ENCODE assay signal across 8 cellular contexts in the genomic region with DNA sequence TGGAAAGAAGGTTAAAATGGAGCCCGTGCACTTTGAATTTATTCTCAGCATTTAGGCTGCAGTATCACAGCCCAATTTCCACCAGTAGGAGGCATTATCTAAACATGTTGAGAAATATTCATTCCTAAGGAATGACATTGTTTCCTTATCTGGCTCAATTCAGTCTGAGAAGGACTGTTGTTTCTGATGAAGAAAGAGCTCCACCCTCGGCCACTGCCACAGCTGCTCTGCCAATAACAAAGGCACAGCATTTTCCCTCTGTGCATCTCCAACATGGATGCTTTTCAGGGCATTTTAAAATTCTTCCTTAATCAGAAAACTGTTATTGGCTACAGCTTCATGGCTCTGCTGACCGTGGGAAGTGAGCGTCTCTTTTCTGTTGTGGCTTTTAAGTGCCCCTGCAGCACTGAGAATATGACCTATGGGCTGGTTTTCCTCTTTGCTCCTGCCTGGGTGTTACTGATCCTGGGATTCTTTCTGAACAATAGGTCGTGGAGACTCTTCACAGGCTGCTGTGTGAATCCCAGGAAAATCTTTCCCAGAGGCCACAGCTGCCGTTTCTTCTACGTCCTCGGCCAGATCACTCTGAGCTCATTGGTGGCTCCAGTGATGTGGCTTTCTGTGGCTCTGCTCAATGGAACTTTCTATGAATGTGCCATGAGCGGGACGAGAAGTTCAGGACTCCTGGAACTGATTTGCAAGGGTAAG. TPM values are rescaled to one million over a fixed set of nuclear protein-coding genes. Genes with fewer than 3 reads are reported as not detected.
DNase-seq lines count a peak whose midpoint lies in the region; ATAC-seq and TF ChIP-seq lines count a peak whose summit lies in the region.

A gene with protein sequence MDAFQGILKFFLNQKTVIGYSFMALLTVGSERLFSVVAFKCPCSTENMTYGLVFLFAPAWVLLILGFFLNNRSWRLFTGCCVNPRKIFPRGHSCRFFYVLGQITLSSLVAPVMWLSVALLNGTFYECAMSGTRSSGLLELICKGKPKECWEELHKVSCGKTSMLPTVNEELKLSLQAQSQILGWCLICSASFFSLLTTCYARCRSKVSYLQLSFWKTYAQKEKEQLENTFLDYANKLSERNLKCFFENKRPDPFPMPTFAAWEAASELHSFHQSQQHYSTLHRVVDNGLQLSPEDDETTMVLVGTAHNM (plus strand): TSS at position 216 of the 708 bp plus-strand sequence. CDS start 58 bp downstream, at position 274.

- H3K79me2 ChIP-seq in OCI-LY1 (ENCODE audit: insufficient read depth, low read length): no peaks in the 10 kb centered on the region

- no peaks in the 10 kb centered on the region for H3K4me1 Mint-ChIP-seq in activated CD8-positive, alpha-beta T cell treated with anti-CD3 and anti-CD28 coated beads for 36 hours (ENCODE audit: low read depth)
- H3K4me1 Mint-ChIP-seq in activated T-helper 17 cell treated with anti-CD3 and anti-CD28 coated beads, Interleukin-2, amount 50 U/mL, for 72 hours: no peaks in the 10 kb centered on the region

- H3K27me3 Mint-ChIP-seq in activated CD8-positive, alpha-beta T cell treated with anti-CD3 and anti-CD28 coated beads for 36 hours: peaks cover 2% of the 10 kb centered on the region
- no peaks in the 10 kb centered on the region for H3K27me3 Mint-ChIP-seq in activated T-helper 17 cell treated with anti-CD3 and anti-CD28 coated beads, Interleukin-2, amount 50 U/mL, for 72 hours

- H3K36me3 ChIP-seq in OCI-LY1 (ENCODE audit: insufficient read depth, low read length): no peaks in the 10 kb centered on the region
- H3K36me3 ChIP-seq in mucosa of stomach (ENCODE audit: control insufficient read depth, insufficient read depth, low read length): no peaks in the 10 kb centered on the region

- intact Hi-C loops in activated CD8-positive, alpha-beta T cell treated with anti-CD3 and anti-CD28 coated beads for 36 hours (cut with micrococcal nuclease): no loop called here

- H3K36me3 Mint-ChIP-seq in activated CD8-positive, alpha-beta T cell treated with anti-CD3 and anti-CD28 coated beads for 36 hours (ENCODE audit: low read depth): no peaks in the 10 kb centered on the region
- H3K36me3 Mint-ChIP-seq in activated T-helper 17 cell treated with anti-CD3 and anti-CD28 coated beads, Interleukin-2, amount 50 U/mL, for 72 hours (ENCODE audit: low read depth): no peaks in the 10 kb centered on the region

- H3F3A ChIP-seq in OCI-LY1 (ENCODE audit: insufficient read depth, low read length): no peaks in the 10 kb centered on the region

- CTCF ChIA-PET in activated CD8-positive, alpha-beta T cell treated with anti-CD3 and anti-CD28 coated beads for 36 hours (lab: Charles Lee): interaction anchor here (1.0 to 1.8 kb wide), 4 partner anchors 15 to 30 kb away, joined by 3 to 6 read pairs (median 4); no protein-coding TSS in a partner anchor

- H3K4me3 Mint-ChIP-seq in activated CD8-positive, alpha-beta T cell treated with anti-CD3 and anti-CD28 coated beads for 36 hours: no peak within 1 kb of the TSS
- H3K4me3 Mint-ChIP-seq in activated T-helper 17 cell treated with anti-CD3 and anti-CD28 coated beads, Interleukin-2, amount 50 U/mL, for 72 hours: no peak within 1 kb of the TSS

- POLR2A ChIA-PET in activated CD8-positive, alpha-beta T cell treated with anti-CD3 and anti-CD28 coated beads for 36 hours (lab: Charles Lee): no interaction called here

- H3K27ac Mint-ChIP-seq in activated CD8-positive, alpha-beta T cell treated with anti-CD3 and anti-CD28 coated beads for 36 hours: no peak within 1 kb of the TSS
- no peak within 1 kb of the TSS for H3K27ac Mint-ChIP-seq in activated T-helper 17 cell treated with anti-CD3 and anti-CD28 coated beads, Interleukin-2, amount 50 U/mL, for 72 hours

- H3K9me3 ChIP-seq in OCI-LY1 (ENCODE audit: low read length) (no peaks in the 10 kb centered on the region), mucosa of stomach (ENCODE audit: control insufficient read depth, low read length) (no peaks in the 10 kb centered on the region)

- peaks cover 7% of the 10 kb centered on the region for H3K9me3 Mint-ChIP-seq in activated CD8-positive, alpha-beta T cell treated with anti-CD3 and anti-CD28 coated beads for 36 hours
- peaks cover under 1% of the 10 kb centered on the region for H3K9me3 Mint-ChIP-seq in activated T-helper 17 cell treated with anti-CD3 and anti-CD28 coated beads, Interleukin-2, amount 50 U/mL, for 72 hours

- H3K9me2 ChIP-seq in OCI-LY1 (ENCODE audit: low read depth, low read length): no peaks in the 10 kb centered on the region

- H4K20me1 ChIP-seq in OCI-LY1 (ENCODE audit: insufficient read depth, low read length): no peaks in the 10 kb centered on the region

- peak; percentile 80 for DNase-seq in GM04503 (ENCODE audit: low read depth)
- peak; percentile 29 for DNase-seq in epidermal melanocyte (ENCODE audit: insufficient read length, low spot score)
- no peak for DNase-seq in activated CD8-positive, alpha-beta T cell treated with anti-CD3 and anti-CD28 coated beads for 36 hours
- DNase-seq in activated CD8-positive, alpha-beta memory T cell treated with anti-CD3 and anti-CD28 coated beads, Interleukin-2, amount 50 U/mL, for 4 hours: no peak
- DNase-seq in NCI-H446 (lab: John Stamatoyannopoulos, UW): no peak

- H3K27ac ChIP-seq in OCI-LY1 (ENCODE audit: low read depth, low read length, poor library complexity, severe bottlenecking): no peak within 1 kb of the TSS

- no peak for ATAC-seq in activated CD8-positive, alpha-beta T cell treated with anti-CD3 and anti-CD28 coated beads for 36 hours
- no peak for ATAC-seq in activated T-helper 17 cell treated with anti-CD3 and anti-CD28 coated beads, Interleukin-2, amount 50 U/mL, for 72 hours (replicated peaks)

- no peak within 1 kb of the TSS for H3K4me2 ChIP-seq in OCI-LY1 (ENCODE audit: low read length)

- TF ChIP-seq CTCF in OCI-LY1 (IDR thresholded peaks at IDR 0.05; ENCODE audit: low read length): peak; percentile 32
- no peak for TF ChIP-seq CTCF in activated CD8-positive, alpha-beta T cell treated with anti-CD3 and anti-CD28 coated beads for 36 hours (IDR thresholded peaks at IDR 0.05)

- H3K4me1 ChIP-seq in OCI-LY1 (ENCODE audit: insufficient read depth, low read length, severe bottlenecking) (no peaks in the 10 kb centered on the region), mucosa of stomach (ENCODE audit: control insufficient read depth, insufficient read depth, low read length) (no peaks in the 10 kb centered on the region)

- H2AFZ ChIP-seq in OCI-LY1 (ENCODE audit: low read length): no peak within 1 kb of the TSS

- H3K4me3 ChIP-seq in OCI-LY1 (ENCODE audit: low read depth, low read length, poor library complexity, severe bottlenecking) (no peak within 1 kb of the TSS), mucosa of stomach (ENCODE audit: low read length) (no peak within 1 kb of the TSS)

- H3K27me3 ChIP-seq in OCI-LY1 (ENCODE audit: insufficient read depth, low read length): no peaks in the 10 kb centered on the region; the same call in 1 of the 2 replicates
- H3K27me3 ChIP-seq in mucosa of stomach (ENCODE audit: control insufficient read depth, insufficient read depth, low read length): no peaks in the 10 kb centered on the region

- H3K9ac ChIP-seq in OCI-LY1 (ENCODE audit: low read length): no peak within 1 kb of the TSS
- peak within 1 kb of the TSS; percentile 40 for H3K9ac ChIP-seq in mucosa of stomach (ENCODE audit: low read length)

RNA-seq across cellular contexts. Expression of the gene that starts here (rescaled TPM):
- not detected for total RNA-seq in activated CD8-positive, alpha-beta T cell treated with anti-CD3 and anti-CD28 coated beads for 36 hours
- not detected for total RNA-seq in activated T-helper 17 cell treated with anti-CD3 and anti-CD28 coated beads, Interleukin-2, amount 50 U/mL, for 72 hours

Comparison
In these comparisons a context has a peak if more than half of its experiments do, and no peak if none do; other contexts are left out.
1. DNase-seq: peak in GM04503 (single experiment) and epidermal melanocyte (single experiment); none in activated CD8-positive, alpha-beta T cell treated with anti-CD3 and anti-CD28 coated beads for 36 hours (single experiment), activated CD8-positive, alpha-beta memory T cell treated with anti-CD3 and anti-CD28 coated beads, Interleukin-2, amount 50 U/mL, for 4 hours (single experiment) and NCI-H446 (0 of 2).